30 cellular contexts compared by ENCODE assay signal in the genomic region with DNA sequence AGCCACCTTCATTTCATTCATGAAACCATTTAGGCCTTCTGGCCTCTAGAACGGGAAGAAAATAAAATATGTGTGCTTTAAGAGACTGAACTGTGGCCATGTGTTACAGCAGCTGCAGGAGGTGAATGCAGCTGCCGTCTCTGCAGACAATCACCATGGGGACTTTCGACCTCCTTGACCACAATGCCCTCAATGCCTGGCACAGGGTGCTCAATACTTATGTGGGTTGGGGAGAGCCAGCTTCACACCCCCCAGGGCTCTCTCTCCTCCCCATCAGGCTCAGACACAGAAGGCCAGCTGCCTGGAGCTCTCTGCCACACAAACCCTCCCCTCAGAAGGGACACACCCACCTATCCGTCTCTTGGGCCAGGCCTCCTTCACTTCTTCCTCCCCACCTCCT. TPM values are rescaled to one million over a fixed set of nuclear protein-coding genes. Genes with fewer than 3 reads are reported as not detected.
"Had no signal": no experiment of that assay in that cellular context is flagged by ENCODE, and none has a peak within 500 bp of the region (broad histone marks: within the 10 kb centered on the region; RNA-seq: fewer than 3 reads in every experiment).

No MANE protein-coding gene starts in this region.

- H3K4me1 ChIP-seq: right lobe of liver, thyroid gland, transverse colon, vagina had no signal

- H3K27me3 ChIP-seq: ovary, right atrium auricular region, testis, thyroid gland, upper lobe of left lung, vagina had no signal

- H3K4me3 Mint-ChIP-seq: immature natural killer cell; mesothelial cell of epicardium; naive thymus-derived CD8-positive, alpha-beta T cell; nephron; stimulated activated effector memory CD8-positive, alpha-beta T cell treated with anti-CD3 and anti-CD28 coated beads, Interleukin-12 subunit alpha, Interleukin-12 subunit beta, amount 100 ng/mL, for 72 hours had no signal

- H3K36me3 Mint-ChIP-seq: mesothelial cell of epicardium; naive thymus-derived CD8-positive, alpha-beta T cell; stimulated activated effector memory CD8-positive, alpha-beta T cell treated with anti-CD3 and anti-CD28 coated beads, Interleukin-12 subunit alpha, Interleukin-12 subunit beta, amount 100 ng/mL, for 72 hours had no signal

- H3K9me3 ChIP-seq: ovary, right lobe of liver, testis, thyroid gland, transverse colon, vagina had no signal

- H3K36me3 ChIP-seq: left lung, ovary, right atrium auricular region, right lobe of liver, spleen, stomach, thyroid gland, transverse colon, upper lobe of left lung, vagina had no signal

- H3K9me3 Mint-ChIP-seq: immature natural killer cell; stimulated activated effector memory CD8-positive, alpha-beta T cell treated with anti-CD3 and anti-CD28 coated beads, Interleukin-12 subunit alpha, Interleukin-12 subunit beta, amount 100 ng/mL, for 72 hours had no signal

- H3K4me3 ChIP-seq: left lung, lung, ovary, right atrium auricular region, right lobe of liver, spleen, stomach, testis, thyroid gland, transverse colon, upper lobe of left lung, vagina had no signal

- H3K4me1 Mint-ChIP-seq: immature natural killer cell; mesothelial cell of epicardium; stimulated activated effector memory CD8-positive, alpha-beta T cell treated with anti-CD3 and anti-CD28 coated beads, Interleukin-12 subunit alpha, Interleukin-12 subunit beta, amount 100 ng/mL, for 72 hours had no signal

- ATAC-seq: left colon; left lung; naive thymus-derived CD8-positive, alpha-beta T cell; right lobe of liver; stimulated activated effector memory CD8-positive, alpha-beta T cell treated with anti-CD3 and anti-CD28 coated beads, Interleukin-12 subunit alpha, Interleukin-12 subunit beta, amount 100 ng/mL, for 72 hours had no signal

- H3K27ac Mint-ChIP-seq: immature natural killer cell; mesothelial cell of epicardium; naive thymus-derived CD8-positive, alpha-beta T cell; progenitor cell of endocrine pancreas; stimulated activated effector memory CD8-positive, alpha-beta T cell treated with anti-CD3 and anti-CD28 coated beads, Interleukin-12 subunit alpha, Interleukin-12 subunit beta, amount 100 ng/mL, for 72 hours had no signal

- DNase-seq: hypothalamus; immature natural killer cell; left colon; left lung; mesendoderm; naive thymus-derived CD8-positive, alpha-beta T cell; ovary; right lobe of liver; small intestine; spleen; stimulated activated CD4-positive, alpha-beta T cell treated with anti-CD3 and anti-CD28 coated beads, Interleukin-4, amount 100 ng/mL, for 24 hours; stimulated activated naive CD4-positive, alpha-beta T cell treated with Interleukin-2 at 50 U/mL for 16 hours; stomach; testis; thyroid gland; transverse colon; upper lobe of left lung had no signal

- H3K27ac ChIP-seq: left lung, ovary, right atrium auricular region, right lobe of liver, spleen, stomach, testis, thyroid gland, transverse colon, upper lobe of left lung, vagina had no signal

RNA-seq across cellular contexts. Expression of a gene that starts 43.5 kb away (rescaled TPM):
- total RNA-seq: kidney; left colon; left lung; lower leg skin; lung; mesothelial cell of epicardium; mononuclear cell; naive thymus-derived CD8-positive, alpha-beta T cell; omental fat pad; ovary; progenitor cell of endocrine pancreas; renal cortical epithelial cell; right atrium auricular region; right lobe of liver; spleen; stomach; thyroid gland; transverse colon; upper lobe of left lung; urinary bladder; vagina had no signal
- polyA plus RNA-seq: immature natural killer cell; lung; naive thymus-derived CD8-positive, alpha-beta T cell; ovary; small intestine; spleen; stomach; urinary bladder had no signal
